8 cellular contexts compared by ENCODE assay signal in the genomic region with DNA sequence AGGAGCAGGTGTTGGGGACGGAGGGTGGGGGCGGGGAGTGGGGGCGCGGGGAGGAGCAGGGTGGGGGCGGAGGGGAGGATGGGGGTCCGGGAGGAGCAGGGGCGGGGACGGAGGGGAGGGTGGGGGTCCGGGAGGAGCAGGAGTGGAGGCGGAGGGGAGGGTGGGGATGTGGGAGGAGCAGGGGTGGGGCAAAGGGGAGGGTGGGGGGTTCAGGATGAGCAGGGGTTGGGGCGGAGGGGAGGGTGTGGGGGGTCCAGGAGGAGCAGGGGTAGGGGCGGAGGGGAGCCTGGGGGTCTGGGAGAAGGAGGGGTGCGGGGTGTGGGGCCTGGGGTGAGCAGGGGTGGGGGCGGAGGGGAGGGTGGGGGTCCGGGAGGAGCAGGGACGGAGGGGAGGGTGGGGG. TPM values are rescaled to one million over a fixed set of nuclear protein-coding genes. Genes with fewer than 3 reads are reported as not detected.
A peak's percentile ranks its signal among the peaks of the same experiment; 100 is the strongest.
DNase-seq lines count a peak whose midpoint lies in the region; TF ChIP-seq lines count a peak whose summit lies in the region.

No MANE protein-coding gene starts in this region.

- no peaks in the 10 kb centered on the region for H3K9me3 ChIP-seq in skeletal muscle tissue (ENCODE audit: control insufficient read depth in 3 of 3, low read length in 3 of 3)

- H3K4me3 ChIP-seq in NB4 (ENCODE audit: low read depth, low read length): no peak overlapping the region
- no peak overlapping the region for H3K4me3 ChIP-seq in skeletal muscle tissue (ENCODE audit: low read length in 3 of 3)

- DNase-seq in NCI-H2227 (lab: John Stamatoyannopoulos, UW; ENCODE audit: unreplicated experiment) (peak; percentile 66), NCI-H2227 treated with DMSO at 0.1 percent for 48 hours (lab: John Stamatoyannopoulos, UW) (no peak), NB4 (ENCODE audit: low read depth) (peak; percentile 36), dermis microvascular lymphatic vessel endothelial cell (ENCODE audit: low read depth in 2 of 2) (peak; percentile 46 to 88), AG08395 (ENCODE audit: low spot score) (no peak), iPS-NIHi11 (ENCODE audit: low spot score) (no peak), epidermal melanocyte (ENCODE audit: insufficient read length, low spot score) (no peak)

- no peak for TF ChIP-seq POLR2A in NB4 (IDR thresholded peaks at IDR 0.05; ENCODE audit: extremely low read depth, insufficient read length)

- no peak overlapping the region for H3K9ac ChIP-seq in skeletal muscle tissue (ENCODE audit: low read depth in 1 of 3, low read length in 3 of 3)

- H3K4me1 ChIP-seq in skeletal muscle tissue (ENCODE audit: control insufficient read depth in 3 of 3, insufficient read depth in 3 of 3, low read length in 3 of 3): peaks cover 41 to 62% (median 58%) of the 10 kb centered on the region in 3 donors

- peak overlapping the region; percentile 96 for H3K27ac ChIP-seq in skeletal muscle tissue (ENCODE audit: low read depth, low read length)

- no peaks in the 10 kb centered on the region for H3K27me3 ChIP-seq in skeletal muscle tissue (ENCODE audit: control insufficient read depth in 3 of 3, insufficient read depth in 3 of 3, low read length in 3 of 3)

- no peaks in the 10 kb centered on the region for H3K36me3 ChIP-seq in skeletal muscle tissue (ENCODE audit: control insufficient read depth in 3 of 3, insufficient read depth in 3 of 3, low read length in 3 of 3)

- no peak for TF ChIP-seq CTCF in NB4 (IDR thresholded peaks at IDR 0.05; ENCODE audit: low read depth, low read length)

RNA-seq across cellular contexts. Expression of gene CRELD2, which starts 17.1 kb away (rescaled TPM):
- 47.5 and 49.9 TPM in 2 replicates for total RNA-seq in dermis microvascular lymphatic vessel endothelial cell
- 13.0 TPM for total RNA-seq in skeletal muscle tissue

RNA-seq across cellular contexts. Expression of gene ALG12, which starts 17.3 kb away (rescaled TPM):
- 11.2 and 19.7 TPM in 2 replicates for total RNA-seq in dermis microvascular lymphatic vessel endothelial cell
- 9.9 TPM for total RNA-seq in skeletal muscle tissue

RNA-seq across cellular contexts. Expression of gene PIM3, which starts 25.0 kb away (rescaled TPM):
- total RNA-seq in dermis microvascular lymphatic vessel endothelial cell (163 and 289 TPM in 2 replicates), skeletal muscle tissue (14.6 TPM)

Comparison
In these comparisons a context has a peak if more than half of its experiments do, and no peak if none do; other contexts are left out.
1. DNase-seq: peak in NCI-H2227 (single experiment), NB4 (single experiment) and dermis microvascular lymphatic vessel endothelial cell (2 of 2); none in NCI-H2227 treated with DMSO at 0.1 percent for 48 hours (single experiment), AG08395 (single experiment), iPS-NIHi11 (single experiment) and epidermal melanocyte (single experiment).
2. RNA of gene PIM3, which starts 25.0 kb away (total RNA-seq): 163 to 289 TPM in dermis microvascular lymphatic vessel endothelial cell; 14.6 TPM in skeletal muscle tissue (single experiment); every median in the first group is over 10 times any median in the second.